In the genomic region with DNA sequence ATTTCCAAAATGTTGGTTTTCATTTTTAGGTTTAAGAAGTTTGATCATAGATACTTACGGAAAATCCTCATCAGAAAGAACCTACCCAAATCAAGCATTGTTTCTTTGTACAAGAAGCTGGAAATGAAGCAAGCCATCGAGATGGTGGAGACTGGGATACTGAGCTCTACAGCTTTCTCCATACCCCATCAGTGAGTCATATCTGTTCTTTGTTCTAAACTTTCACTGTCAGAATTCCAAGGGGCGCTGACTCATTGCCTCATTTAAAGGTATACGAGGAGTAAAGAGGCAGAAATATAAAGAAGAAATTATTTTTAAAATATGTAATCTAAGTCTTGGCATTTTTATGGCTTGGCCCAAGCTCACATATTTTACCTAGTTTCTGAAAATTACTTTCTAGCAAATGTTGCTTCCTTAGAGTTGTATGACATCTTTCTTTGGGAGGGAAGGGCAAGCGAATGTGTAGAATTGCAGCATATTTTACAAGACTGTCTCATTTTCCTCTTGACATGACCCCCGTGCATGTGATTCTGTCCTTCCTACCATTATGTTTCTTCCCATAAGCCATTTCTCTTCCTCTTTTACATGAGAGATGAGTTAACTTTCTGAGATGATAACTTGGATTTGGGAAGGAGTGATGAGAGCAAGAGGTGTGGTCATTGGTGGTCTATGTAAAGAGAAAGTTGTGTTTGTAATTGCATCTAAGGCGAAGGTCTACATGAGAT, we compare ENCODE assay signal across 1 cellular context.
TF ChIP-seq lines count a peak whose summit lies in the region.

No MANE protein-coding gene starts in this region.

TF ChIP-seq in endothelial cell of umbilical vein, 7 proteins besides CTCF, POLR2A, EP300 and RAD21 (continued from another document):
- TF ChIP-seq EZH2 (IDR thresholded peaks at IDR 0.05; ENCODE audit: borderline replicate concordance, low read depth, low read length, severe bottlenecking) (no peak), GATA2 (IDR thresholded peaks at IDR 0.05; ENCODE audit: insufficient read depth, insufficient read length, low read depth, low read length) (peak; percentile 83)
- TF ChIP-seq, protein P1, sequence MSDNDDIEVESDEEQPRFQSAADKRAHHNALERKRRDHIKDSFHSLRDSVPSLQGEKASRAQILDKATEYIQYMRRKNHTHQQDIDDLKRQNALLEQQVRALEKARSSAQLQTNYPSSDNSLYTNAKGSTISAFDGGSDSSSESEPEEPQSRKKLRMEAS (IDR thresholded peaks at IDR 0.05; ENCODE audit: insufficient read depth, insufficient read length), result no peak
